Comparison of ENCODE assay signal across 10 cellular contexts in the genomic region with DNA sequence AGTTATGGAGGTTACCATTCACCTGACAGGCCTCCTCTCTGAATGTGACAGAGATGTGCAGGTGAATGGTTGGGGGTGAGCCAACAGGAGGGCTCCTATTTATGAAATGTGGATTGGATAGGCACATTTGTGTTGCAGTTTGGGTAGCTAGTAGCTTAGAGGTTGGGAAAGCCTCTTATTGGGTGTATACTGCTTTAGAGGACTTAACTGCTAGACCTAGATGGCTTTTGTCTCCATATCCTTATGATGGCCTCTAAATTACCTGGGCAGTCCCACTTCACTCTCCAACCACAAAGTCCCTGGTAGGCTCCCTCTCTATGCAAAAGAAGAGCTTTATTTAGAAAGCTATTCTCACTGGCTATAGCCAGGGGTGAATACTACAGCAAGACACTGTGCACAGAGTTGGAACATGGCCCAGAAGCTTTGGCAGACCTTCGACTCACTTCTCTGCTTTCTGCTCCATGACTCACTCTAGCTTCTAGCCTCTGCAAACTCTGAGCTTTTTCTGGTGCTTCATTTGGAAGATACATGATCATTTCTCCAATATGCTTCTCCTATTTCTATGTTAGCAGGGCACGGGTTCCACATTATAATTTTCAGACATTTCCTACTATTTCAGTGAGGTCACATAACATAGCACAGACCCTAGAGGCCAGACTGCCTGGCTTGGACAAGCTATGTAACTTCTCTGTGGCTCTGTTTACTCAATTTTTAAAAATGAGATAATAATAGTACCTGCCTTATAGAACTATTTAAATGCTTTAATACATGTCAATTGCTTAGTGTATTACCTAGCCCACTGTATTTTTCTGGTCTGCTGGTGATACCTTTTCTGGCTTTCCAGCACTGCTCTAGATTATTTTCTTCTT. TPM values are rescaled to one million over a fixed set of nuclear protein-coding genes. Genes with fewer than 3 reads are reported as not detected.
DNase-seq lines count a peak whose midpoint lies in the region; FAIRE-seq and TF ChIP-seq lines count a peak whose summit lies in the region.
"Had no signal": no experiment of that assay in that cellular context is flagged by ENCODE, and none has a peak within 500 bp of the region (broad histone marks: within the 10 kb centered on the region; RNA-seq: fewer than 3 reads in every experiment).

No MANE protein-coding gene starts in this region.

- no peaks in the 10 kb centered on the region for H3K27me3 ChIP-seq in transverse colon

- peak; percentile 55 for FAIRE-seq in islet of Langerhans (lab: Jason Lieb, UNC)
- FAIRE-seq: TTC549 had no signal

- DNase-seq in activated CD4-positive, alpha-beta T cell treated with anti-CD3 and anti-CD28 coated beads for 48 hours, result peak; percentile 5
- no peak for DNase-seq in activated CD4-positive, alpha-beta T cell treated with anti-CD3 and anti-CD28 coated beads for 1 hour
- DNase-seq in astrocyte of the hippocampus (ENCODE audit: low read depth, low spot score) (peak; percentile 87), transverse colon (peak; percentile 74), T-helper 2 cell (no peak), COLO668 (lab: John Stamatoyannopoulos, UW; ENCODE audit: unreplicated experiment) (no peak), SHP77 (lab: John Stamatoyannopoulos, UW) (no peak)

- WGBS in transverse colon (ENCODE audit: low coverage in 1 of 2), 2 donors, result 35 to 60% methylated on average over 1 to 2 of the region's 2 CpGs

- no peak for TF ChIP-seq EP300 in transverse colon (IDR thresholded peaks at IDR 0.05; ENCODE audit: low read depth)

- peaks cover 4 to 16% (median 5%) of the 10 kb centered on the region in 4 donors for H3K4me1 ChIP-seq in transverse colon
- H3K4me1 ChIP-seq: BLaER1 had no signal

- H3K27ac ChIP-seq in transverse colon, result peak overlapping the region; percentile 56 to 75 (median 64)
- H3K27ac ChIP-seq: BLaER1 had no signal

- intact Hi-C loops in transverse colon (cut with DNase I; ENCODE audit: low total_unique reads), result no loop called here

- no peak overlapping the region for H3K4me3 ChIP-seq in transverse colon
- H3K4me3 ChIP-seq: BLaER1 had no signal

- no peak for TF ChIP-seq POLR2A in transverse colon (IDR thresholded peaks at IDR 0.05)

- no peak for TF ChIP-seq CTCF in transverse colon (IDR thresholded peaks at IDR 0.05)

- H3K9me3 ChIP-seq in transverse colon, result no peaks in the 10 kb centered on the region
- H3K9me3 ChIP-seq: BLaER1 had no signal

- in situ Hi-C loops in transverse colon (cut with MboI; ENCODE audit: low pct_ligation_motif_present in 1 of 4, low pct_unique_long_range_greater_than_20kb in 1 of 4, low sequenced_read_pairs in 3 of 4), result no loop called here

- no peaks in the 10 kb centered on the region for H3K36me3 ChIP-seq in transverse colon
- H3K36me3 ChIP-seq: BLaER1 had no signal

RNA-seq across cellular contexts. Expression of gene VGLL1, which starts 6.0 kb away (rescaled TPM):
- total RNA-seq in transverse colon, result not detected

RNA-seq across cellular contexts. Expression of gene HTATSF1, which starts 28.6 kb away (rescaled TPM):
- total RNA-seq in transverse colon, result 10 to 100 TPM; 34.0 to 44.8 (median 40.7) TPM

RNA-seq across cellular contexts. Expression of gene BRS3, which starts 38.2 kb away (rescaled TPM):
- total RNA-seq in transverse colon, result not detected

Comparison
In these comparisons a context has a peak if more than half of its experiments do, and no peak if none do; other contexts are left out.
1. DNase-seq: peak in activated CD4-positive, alpha-beta T cell treated with anti-CD3 and anti-CD28 coated beads for 48 hours (single experiment), astrocyte of the hippocampus (single experiment) and transverse colon (single experiment); none in activated CD4-positive, alpha-beta T cell treated with anti-CD3 and anti-CD28 coated beads for 1 hour (single experiment), T-helper 2 cell (0 of 5), COLO668 (single experiment) and SHP77 (0 of 2).